Comparison of ENCODE assay signal across 2 cellular contexts in genomic region chr4:184734758-184735157, GRCh38.
TF ChIP-seq lines count a peak whose summit lies in the region.

No MANE protein-coding gene starts in this region.

TF ChIP-seq in H1, 55 proteins besides CTCF, POLR2A, EP300 and RAD21:
- no peak for TF ChIP-seq GTF2F1 (IDR thresholded peaks at IDR 0.05; ENCODE audit: borderline replicate concordance, low read depth, low read length)
- TF ChIP-seq KDM4A (IDR thresholded peaks at IDR 0.05; ENCODE audit: low read depth, low read length, severe bottlenecking), result no peak
- no peak for TF ChIP-seq SIN3A (conservative IDR thresholded peaks at IDR 0.05 in 1 of 2, IDR thresholded peaks at IDR 0.05 in 1 of 2; ENCODE audit: low read depth in 1 of 2, low read length in 2 of 2)
- TF ChIP-seq SUZ12 (IDR thresholded peaks at IDR 0.05; ENCODE audit: low read length), result no peak
- TF ChIP-seq POLR2AphosphoS5 (IDR thresholded peaks at IDR 0.05; ENCODE audit: low read depth, low read length), result no peak
- no peak for TF ChIP-seq EGR1 (IDR thresholded peaks at IDR 0.05; ENCODE audit: borderline replicate concordance, low read depth, low read length)
- TF ChIP-seq RNF2 (IDR thresholded peaks at IDR 0.05; ENCODE audit: borderline replicate concordance, low read depth, low read length, missing control alignments, poor library complexity, severe bottlenecking), result no peak
- TF ChIP-seq RFX5 (IDR thresholded peaks at IDR 0.05; ENCODE audit: borderline replicate concordance, low read depth, low read length), result no peak
- no peak for TF ChIP-seq TBP (IDR thresholded peaks at IDR 0.05; ENCODE audit: low read depth, low read length)
- TF ChIP-seq TEAD4 (IDR thresholded peaks at IDR 0.05; ENCODE audit: low read depth, low read length), result no peak
- TF ChIP-seq YY1 (IDR thresholded peaks at IDR 0.05; ENCODE audit: low read depth, low read length), result no peak
- TF ChIP-seq SP1 (IDR thresholded peaks at IDR 0.05; ENCODE audit: low read depth, low read length), result no peak
- TF ChIP-seq USF2 (IDR thresholded peaks at IDR 0.05; ENCODE audit: low read length), result no peak
- no peak for TF ChIP-seq TAF7 (optimal IDR thresholded peaks at IDR 0.05; ENCODE audit: borderline replicate concordance, low read depth, low read length)
- TF ChIP-seq ZNF274 (IDR thresholded peaks at IDR 0.05; ENCODE audit: borderline replicate concordance, extremely low read depth, low read length), result no peak
- no peak for TF ChIP-seq JUND (IDR thresholded peaks at IDR 0.05; ENCODE audit: low read length)

TF ChIP-seq in HEK293T, 16 proteins besides CTCF, POLR2A, EP300 and RAD21 (continued from another document):
- no peak for TF ChIP-seq PKNOX1 (IDR thresholded peaks at IDR 0.05)
- TF ChIP-seq ZNF384 (IDR thresholded peaks at IDR 0.05), result no peak
- no peak for TF ChIP-seq ELF4 (IDR thresholded peaks at IDR 0.05)
- TF ChIP-seq FOXK2 (IDR thresholded peaks at IDR 0.05), result no peak
- no peak for TF ChIP-seq FOXM1 (IDR thresholded peaks at IDR 0.05; ENCODE audit: borderline replicate concordance)
- TF ChIP-seq HDGF (IDR thresholded peaks at IDR 0.05; ENCODE audit: borderline replicate concordance), result no peak
- no peak for TF ChIP-seq NFRKB (IDR thresholded peaks at IDR 0.05)
- TF ChIP-seq SP1 (IDR thresholded peaks at IDR 0.05), result no peak
- TF ChIP-seq BHLHE40 (IDR thresholded peaks at IDR 0.05; ENCODE audit: borderline replicate concordance), result no peak
- TF ChIP-seq LEF1 (IDR thresholded peaks at IDR 0.05; ENCODE audit: borderline replicate concordance), result no peak
- TF ChIP-seq L3MBTL2 (conservative IDR thresholded peaks at IDR 0.05), result no peak
- no peak for TF ChIP-seq ARNT (IDR thresholded peaks at IDR 0.05)
- TF ChIP-seq FOXA1 (IDR thresholded peaks at IDR 0.05), result no peak
- TF ChIP-seq CTBP1 (IDR thresholded peaks at IDR 0.05; ENCODE audit: borderline replicate concordance), result no peak
- no peak for TF ChIP-seq TARDBP (IDR thresholded peaks at IDR 0.05)
